1 cellular context compared by ENCODE assay signal in the genomic region with DNA sequence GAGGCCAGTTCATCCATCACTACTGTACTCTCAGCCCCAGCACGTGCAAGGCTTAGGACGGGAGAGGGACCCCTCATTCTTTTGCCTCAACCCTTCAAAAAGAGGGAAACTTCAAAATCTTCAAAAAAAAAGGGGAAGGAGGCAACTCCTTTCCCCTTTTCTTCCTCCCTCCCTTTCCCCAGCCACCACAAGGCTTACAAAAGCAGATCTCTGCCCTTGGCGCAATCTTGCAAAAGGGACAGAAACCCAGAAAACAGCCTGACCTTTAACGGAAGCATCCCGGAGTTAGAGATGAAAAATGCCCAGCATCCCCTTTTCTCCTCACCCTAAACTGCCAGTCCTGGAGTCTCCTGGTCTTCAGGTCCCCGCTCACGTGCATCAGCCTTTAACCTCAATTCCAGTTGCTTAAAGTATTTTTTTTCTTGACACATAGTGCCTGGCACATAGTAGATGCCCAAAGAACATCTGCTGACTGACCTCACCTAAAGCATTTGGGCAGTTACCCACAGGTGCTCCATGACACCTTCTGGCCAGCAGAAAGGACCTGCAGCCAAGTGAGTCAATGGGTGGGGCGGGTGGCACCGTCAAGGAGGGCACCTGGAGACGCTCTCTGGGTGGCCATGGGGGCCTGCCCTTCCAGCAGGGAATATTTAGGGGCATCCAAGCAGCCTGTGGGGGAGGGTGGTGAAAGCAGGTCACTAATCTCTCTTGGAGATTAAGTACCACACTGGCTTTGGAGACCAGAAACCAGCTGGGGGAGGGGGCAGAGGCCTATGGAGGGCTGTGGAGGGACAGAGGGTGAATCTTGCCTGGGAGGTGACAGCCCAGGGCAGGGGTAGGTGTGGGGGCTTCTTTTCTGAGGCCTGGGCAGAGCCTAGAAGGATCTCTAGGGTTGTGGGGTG.
TF ChIP-seq lines count a peak whose summit lies in the region.

No MANE protein-coding gene starts in this region.

TF ChIP-seq in HepG2, 621 proteins besides CTCF, POLR2A, EP300 and RAD21 (continued from another document and continues in another):
- TF ChIP-seq, protein P1, sequence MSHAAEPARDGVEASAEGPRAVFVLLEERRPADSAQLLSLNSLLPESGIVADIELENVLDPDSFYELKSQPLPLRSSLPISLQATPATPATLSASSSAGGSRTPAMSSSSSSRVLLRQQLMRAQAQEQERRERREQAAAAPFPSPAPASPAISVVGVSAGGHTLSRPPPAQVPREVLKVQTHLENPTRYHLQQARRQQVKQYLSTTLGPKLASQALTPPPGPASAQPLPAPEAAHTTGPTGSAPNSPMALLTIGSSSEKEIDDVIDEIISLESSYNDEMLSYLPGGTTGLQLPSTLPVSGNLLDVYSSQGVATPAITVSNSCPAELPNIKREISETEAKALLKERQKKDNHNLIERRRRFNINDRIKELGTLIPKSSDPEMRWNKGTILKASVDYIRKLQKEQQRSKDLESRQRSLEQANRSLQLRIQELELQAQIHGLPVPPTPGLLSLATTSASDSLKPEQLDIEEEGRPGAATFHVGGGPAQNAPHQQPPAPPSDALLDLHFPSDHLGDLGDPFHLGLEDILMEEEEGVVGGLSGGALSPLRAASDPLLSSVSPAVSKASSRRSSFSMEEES (CRISPR knock-in tag; IDR thresholded peaks at IDR 0.05) = no peak
- TF ChIP-seq ZNF598 (CRISPR knock-in tag; IDR thresholded peaks at IDR 0.05; ENCODE audit: borderline replicate concordance) (no peak), ARNT (IDR thresholded peaks at IDR 0.05) (no peak), ISL2 (CRISPR knock-in tag; IDR thresholded peaks at IDR 0.05) (no peak), ZNF382 (CRISPR knock-in tag; IDR thresholded peaks at IDR 0.05; ENCODE audit: borderline replicate concordance) (no peak), TOE1 (CRISPR knock-in tag; IDR thresholded peaks at IDR 0.05) (no peak), SIX4 (CRISPR knock-in tag; IDR thresholded peaks at IDR 0.05) (no peak), ATF1 (CRISPR knock-in tag; IDR thresholded peaks at IDR 0.05) (no peak), ELF3 (CRISPR knock-in tag; IDR thresholded peaks at IDR 0.05) (no peak), MXI1 (IDR thresholded peaks at IDR 0.05; ENCODE audit: borderline replicate concordance, low read depth, low read length) (no peak), ADNP (CRISPR knock-in tag; IDR thresholded peaks at IDR 0.05) (no peak), ZNF780A (CRISPR knock-in tag; IDR thresholded peaks at IDR 0.05) (no peak), NFKB2 (CRISPR knock-in tag; IDR thresholded peaks at IDR 0.05; ENCODE audit: borderline replicate concordance) (no peak), MATR3 (CRISPR knock-in tag; IDR thresholded peaks at IDR 0.05) (no peak), ZNF652 (CRISPR knock-in tag; IDR thresholded peaks at IDR 0.05; ENCODE audit: borderline replicate concordance, low read depth) (no peak), ZNF589 (CRISPR knock-in tag; conservative IDR thresholded peaks at IDR 0.05) (no peak), MBNL3 (CRISPR knock-in tag; conservative IDR thresholded peaks at IDR 0.05) (no peak), ZNF3 (CRISPR knock-in tag; IDR thresholded peaks at IDR 0.05) (peak; percentile 70), NCOR1 (IDR thresholded peaks at IDR 0.05; ENCODE audit: borderline replicate concordance, low read length) (0 out of 2 replicates have a peak, but pooled peaks have one; percentile 26), CBX5 (CRISPR knock-in tag; IDR thresholded peaks at IDR 0.05; ENCODE audit: borderline replicate concordance) (no peak), ZNF891 (CRISPR knock-in tag; IDR thresholded peaks at IDR 0.05) (peak; percentile 39; the same call in 1 of the 2 replicates), LCORL (IDR thresholded peaks at IDR 0.05) (no peak), LCORL (CRISPR knock-in tag; IDR thresholded peaks at IDR 0.05) (peak; percentile 46; the same call in 1 of the 2 replicates), KLF9 (CRISPR knock-in tag; IDR thresholded peaks at IDR 0.05; ENCODE audit: low read depth) (no peak), ZNF615 (CRISPR knock-in tag; IDR thresholded peaks at IDR 0.05; ENCODE audit: borderline replicate concordance) (no peak), ZNF703 (CRISPR knock-in tag; IDR thresholded peaks at IDR 0.05; ENCODE audit: borderline replicate concordance) (no peak), PHB2 (IDR thresholded peaks at IDR 0.05; ENCODE audit: partially characterized antibody) (no peak), ZNF567 (CRISPR knock-in tag; IDR thresholded peaks at IDR 0.05; ENCODE audit: borderline replicate concordance) (no peak), ZNF713 (CRISPR knock-in tag; IDR thresholded peaks at IDR 0.05) (no peak), MYNN (CRISPR knock-in tag; IDR thresholded peaks at IDR 0.05; ENCODE audit: low read depth) (no peak), ZNF160 (CRISPR knock-in tag; IDR thresholded peaks at IDR 0.05) (no peak), BRCA1 (CRISPR knock-in tag; IDR thresholded peaks at IDR 0.05) (no peak), ZNF256 (CRISPR knock-in tag; conservative IDR thresholded peaks at IDR 0.05) (no peak), ZNF317 (CRISPR knock-in tag; IDR thresholded peaks at IDR 0.05) (no peak), FOSL1 (CRISPR knock-in tag; IDR thresholded peaks at IDR 0.05; ENCODE audit: borderline replicate concordance) (no peak), POLR2AphosphoS5 (IDR thresholded peaks at IDR 0.05; ENCODE audit: low read depth, low read length) (peak; percentile 60; the same call in 1 of the 2 replicates), SMAD9 (CRISPR knock-in tag; IDR thresholded peaks at IDR 0.05) (no peak), NFKBIZ (CRISPR knock-in tag; IDR thresholded peaks at IDR 0.05) (no peak)
- TF ChIP-seq, protein P2, sequence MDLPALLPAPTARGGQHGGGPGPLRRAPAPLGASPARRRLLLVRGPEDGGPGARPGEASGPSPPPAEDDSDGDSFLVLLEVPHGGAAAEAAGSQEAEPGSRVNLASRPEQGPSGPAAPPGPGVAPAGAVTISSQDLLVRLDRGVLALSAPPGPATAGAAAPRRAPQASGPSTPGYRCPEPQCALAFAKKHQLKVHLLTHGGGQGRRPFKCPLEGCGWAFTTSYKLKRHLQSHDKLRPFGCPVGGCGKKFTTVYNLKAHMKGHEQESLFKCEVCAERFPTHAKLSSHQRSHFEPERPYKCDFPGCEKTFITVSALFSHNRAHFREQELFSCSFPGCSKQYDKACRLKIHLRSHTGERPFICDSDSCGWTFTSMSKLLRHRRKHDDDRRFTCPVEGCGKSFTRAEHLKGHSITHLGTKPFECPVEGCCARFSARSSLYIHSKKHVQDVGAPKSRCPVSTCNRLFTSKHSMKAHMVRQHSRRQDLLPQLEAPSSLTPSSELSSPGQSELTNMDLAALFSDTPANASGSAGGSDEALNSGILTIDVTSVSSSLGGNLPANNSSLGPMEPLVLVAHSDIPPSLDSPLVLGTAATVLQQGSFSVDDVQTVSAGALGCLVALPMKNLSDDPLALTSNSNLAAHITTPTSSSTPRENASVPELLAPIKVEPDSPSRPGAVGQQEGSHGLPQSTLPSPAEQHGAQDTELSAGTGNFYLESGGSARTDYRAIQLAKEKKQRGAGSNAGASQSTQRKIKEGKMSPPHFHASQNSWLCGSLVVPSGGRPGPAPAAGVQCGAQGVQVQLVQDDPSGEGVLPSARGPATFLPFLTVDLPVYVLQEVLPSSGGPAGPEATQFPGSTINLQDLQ (CRISPR knock-in tag; IDR thresholded peaks at IDR 0.05) = no peak
- TF ChIP-seq, protein P3, sequence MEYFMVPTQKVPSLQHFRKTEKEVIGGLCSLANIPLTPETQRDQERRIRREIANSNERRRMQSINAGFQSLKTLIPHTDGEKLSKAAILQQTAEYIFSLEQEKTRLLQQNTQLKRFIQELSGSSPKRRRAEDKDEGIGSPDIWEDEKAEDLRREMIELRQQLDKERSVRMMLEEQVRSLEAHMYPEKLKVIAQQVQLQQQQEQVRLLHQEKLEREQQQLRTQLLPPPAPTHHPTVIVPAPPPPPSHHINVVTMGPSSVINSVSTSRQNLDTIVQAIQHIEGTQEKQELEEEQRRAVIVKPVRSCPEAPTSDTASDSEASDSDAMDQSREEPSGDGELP (IDR thresholded peaks at IDR 0.05; ENCODE audit: borderline replicate concordance, low read depth) = no peak
- TF ChIP-seq, protein P4, sequence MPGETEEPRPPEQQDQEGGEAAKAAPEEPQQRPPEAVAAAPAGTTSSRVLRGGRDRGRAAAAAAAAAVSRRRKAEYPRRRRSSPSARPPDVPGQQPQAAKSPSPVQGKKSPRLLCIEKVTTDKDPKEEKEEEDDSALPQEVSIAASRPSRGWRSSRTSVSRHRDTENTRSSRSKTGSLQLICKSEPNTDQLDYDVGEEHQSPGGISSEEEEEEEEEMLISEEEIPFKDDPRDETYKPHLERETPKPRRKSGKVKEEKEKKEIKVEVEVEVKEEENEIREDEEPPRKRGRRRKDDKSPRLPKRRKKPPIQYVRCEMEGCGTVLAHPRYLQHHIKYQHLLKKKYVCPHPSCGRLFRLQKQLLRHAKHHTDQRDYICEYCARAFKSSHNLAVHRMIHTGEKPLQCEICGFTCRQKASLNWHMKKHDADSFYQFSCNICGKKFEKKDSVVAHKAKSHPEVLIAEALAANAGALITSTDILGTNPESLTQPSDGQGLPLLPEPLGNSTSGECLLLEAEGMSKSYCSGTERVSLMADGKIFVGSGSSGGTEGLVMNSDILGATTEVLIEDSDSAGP (CRISPR knock-in tag; IDR thresholded peaks at IDR 0.05; ENCODE audit: borderline replicate concordance) = 0 out of 2 replicates have a peak, but pooled peaks have one; percentile 10
- TF ChIP-seq, protein P5, sequence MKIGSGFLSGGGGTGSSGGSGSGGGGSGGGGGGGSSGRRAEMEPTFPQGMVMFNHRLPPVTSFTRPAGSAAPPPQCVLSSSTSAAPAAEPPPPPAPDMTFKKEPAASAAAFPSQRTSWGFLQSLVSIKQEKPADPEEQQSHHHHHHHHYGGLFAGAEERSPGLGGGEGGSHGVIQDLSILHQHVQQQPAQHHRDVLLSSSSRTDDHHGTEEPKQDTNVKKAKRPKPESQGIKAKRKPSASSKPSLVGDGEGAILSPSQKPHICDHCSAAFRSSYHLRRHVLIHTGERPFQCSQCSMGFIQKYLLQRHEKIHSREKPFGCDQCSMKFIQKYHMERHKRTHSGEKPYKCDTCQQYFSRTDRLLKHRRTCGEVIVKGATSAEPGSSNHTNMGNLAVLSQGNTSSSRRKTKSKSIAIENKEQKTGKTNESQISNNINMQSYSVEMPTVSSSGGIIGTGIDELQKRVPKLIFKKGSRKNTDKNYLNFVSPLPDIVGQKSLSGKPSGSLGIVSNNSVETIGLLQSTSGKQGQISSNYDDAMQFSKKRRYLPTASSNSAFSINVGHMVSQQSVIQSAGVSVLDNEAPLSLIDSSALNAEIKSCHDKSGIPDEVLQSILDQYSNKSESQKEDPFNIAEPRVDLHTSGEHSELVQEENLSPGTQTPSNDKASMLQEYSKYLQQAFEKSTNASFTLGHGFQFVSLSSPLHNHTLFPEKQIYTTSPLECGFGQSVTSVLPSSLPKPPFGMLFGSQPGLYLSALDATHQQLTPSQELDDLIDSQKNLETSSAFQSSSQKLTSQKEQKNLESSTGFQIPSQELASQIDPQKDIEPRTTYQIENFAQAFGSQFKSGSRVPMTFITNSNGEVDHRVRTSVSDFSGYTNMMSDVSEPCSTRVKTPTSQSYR (CRISPR knock-in tag; IDR thresholded peaks at IDR 0.05; ENCODE audit: borderline replicate concordance) = peak; percentile 69; the same call in 1 of the 2 replicates
- TF ChIP-seq, protein P6, sequence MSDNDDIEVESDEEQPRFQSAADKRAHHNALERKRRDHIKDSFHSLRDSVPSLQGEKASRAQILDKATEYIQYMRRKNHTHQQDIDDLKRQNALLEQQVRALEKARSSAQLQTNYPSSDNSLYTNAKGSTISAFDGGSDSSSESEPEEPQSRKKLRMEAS (IDR thresholded peaks at IDR 0.05) = no peak
- TF ChIP-seq, protein P7, sequence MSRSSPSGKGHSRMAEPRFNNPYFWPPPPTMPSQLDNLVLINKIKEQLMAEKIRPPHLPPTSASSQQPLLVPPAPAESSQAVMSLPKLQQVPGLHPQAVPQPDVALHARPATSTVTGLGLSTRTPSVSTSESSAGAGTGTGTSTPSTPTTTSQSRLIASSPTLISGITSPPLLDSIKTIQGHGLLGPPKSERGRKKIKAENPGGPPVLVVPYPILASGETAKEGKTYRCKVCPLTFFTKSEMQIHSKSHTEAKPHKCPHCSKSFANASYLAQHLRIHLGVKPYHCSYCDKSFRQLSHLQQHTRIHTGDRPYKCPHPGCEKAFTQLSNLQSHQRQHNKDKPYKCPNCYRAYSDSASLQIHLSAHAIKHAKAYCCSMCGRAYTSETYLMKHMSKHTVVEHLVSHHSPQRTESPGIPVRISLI (CRISPR knock-in tag; IDR thresholded peaks at IDR 0.05; ENCODE audit: borderline replicate concordance) = peak; percentile 62; the same call in 1 of the 2 replicates
- TF ChIP-seq, protein P8, sequence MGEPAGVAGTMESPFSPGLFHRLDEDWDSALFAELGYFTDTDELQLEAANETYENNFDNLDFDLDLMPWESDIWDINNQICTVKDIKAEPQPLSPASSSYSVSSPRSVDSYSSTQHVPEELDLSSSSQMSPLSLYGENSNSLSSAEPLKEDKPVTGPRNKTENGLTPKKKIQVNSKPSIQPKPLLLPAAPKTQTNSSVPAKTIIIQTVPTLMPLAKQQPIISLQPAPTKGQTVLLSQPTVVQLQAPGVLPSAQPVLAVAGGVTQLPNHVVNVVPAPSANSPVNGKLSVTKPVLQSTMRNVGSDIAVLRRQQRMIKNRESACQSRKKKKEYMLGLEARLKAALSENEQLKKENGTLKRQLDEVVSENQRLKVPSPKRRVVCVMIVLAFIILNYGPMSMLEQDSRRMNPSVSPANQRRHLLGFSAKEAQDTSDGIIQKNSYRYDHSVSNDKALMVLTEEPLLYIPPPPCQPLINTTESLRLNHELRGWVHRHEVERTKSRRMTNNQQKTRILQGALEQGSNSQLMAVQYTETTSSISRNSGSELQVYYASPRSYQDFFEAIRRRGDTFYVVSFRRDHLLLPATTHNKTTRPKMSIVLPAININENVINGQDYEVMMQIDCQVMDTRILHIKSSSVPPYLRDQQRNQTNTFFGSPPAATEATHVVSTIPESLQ (CRISPR knock-in tag; conservative IDR thresholded peaks at IDR 0.05) = no peak
- TF ChIP-seq, protein P9, sequence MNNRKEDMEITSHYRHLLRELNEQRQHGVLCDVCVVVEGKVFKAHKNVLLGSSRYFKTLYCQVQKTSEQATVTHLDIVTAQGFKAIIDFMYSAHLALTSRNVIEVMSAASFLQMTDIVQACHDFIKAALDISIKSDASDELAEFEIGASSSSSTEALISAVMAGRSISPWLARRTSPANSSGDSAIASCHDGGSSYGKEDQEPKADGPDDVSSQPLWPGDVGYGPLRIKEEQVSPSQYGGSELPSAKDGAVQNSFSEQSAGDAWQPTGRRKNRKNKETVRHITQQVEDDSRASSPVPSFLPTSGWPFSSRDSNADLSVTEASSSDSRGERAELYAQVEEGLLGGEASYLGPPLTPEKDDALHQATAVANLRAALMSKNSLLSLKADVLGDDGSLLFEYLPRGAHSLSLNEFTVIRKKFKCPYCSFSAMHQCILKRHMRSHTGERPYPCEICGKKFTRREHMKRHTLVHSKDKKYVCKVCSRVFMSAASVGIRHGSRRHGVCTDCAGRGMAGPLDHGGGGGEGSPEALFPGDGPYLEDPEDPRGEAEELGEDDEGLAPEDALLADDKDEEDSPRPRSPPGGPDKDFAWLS (CRISPR knock-in tag; IDR thresholded peaks at IDR 0.05; ENCODE audit: borderline replicate concordance) = no peak
